In the genomic region with DNA sequence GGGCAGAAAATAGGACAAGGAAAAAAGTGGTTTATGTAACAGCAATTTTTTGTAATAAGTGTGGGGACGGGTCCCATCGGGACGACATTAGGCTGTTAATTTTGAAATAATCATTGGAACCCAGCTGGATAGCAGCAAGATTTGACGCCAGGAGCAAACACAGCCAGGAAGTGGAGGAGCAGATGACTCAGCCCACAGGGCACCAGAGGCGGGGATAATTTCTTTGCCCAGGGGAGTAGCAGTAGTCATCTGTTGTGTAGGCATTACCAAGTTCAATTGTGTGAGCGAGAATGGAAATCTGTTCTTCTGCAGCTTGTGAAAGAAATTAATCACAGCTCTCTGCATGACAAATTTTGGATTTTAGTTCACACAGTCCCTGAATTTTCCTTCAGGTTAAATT, we compare ENCODE assay signal across 10 cellular contexts. TPM values are rescaled to one million over a fixed set of nuclear protein-coding genes. Genes with fewer than 3 reads are reported as not detected.
DNase-seq lines count a peak whose midpoint lies in the region; ATAC-seq, FAIRE-seq and TF ChIP-seq lines count a peak whose summit lies in the region.
"Had no signal": no experiment of that assay in that cellular context is flagged by ENCODE, and none has a peak within 500 bp of the region (broad histone marks: within the 10 kb centered on the region; RNA-seq: fewer than 3 reads in every experiment).

No MANE protein-coding gene starts in this region.

- ATAC-seq in body of pancreas (peak; percentile 79), GM21825 (IDR thresholded peaks at IDR 0.05; ENCODE audit: unreplicated experiment) (no peak)
- ATAC-seq: T-cell had no signal

- FAIRE-seq in small intestine (lab: Jason Lieb, UNC) = no peak

- H3K27ac ChIP-seq in body of pancreas (no peak overlapping the region), small intestine (ENCODE audit: low read depth in 1 of 2, low read length in 1 of 2) (no peak overlapping the region)
- H3K27ac ChIP-seq: 22Rv1 had no signal

- H3K9me3 ChIP-seq in body of pancreas (no peaks in the 10 kb centered on the region), small intestine (ENCODE audit: control insufficient read depth, low read depth) (no peaks in the 10 kb centered on the region)

- H3K4me3 ChIP-seq in body of pancreas (no peak overlapping the region), small intestine (ENCODE audit: low read depth in 1 of 2, low read length in 2 of 2) (no peak overlapping the region)

- peak; percentile 56 to 77 for DNase-seq in NCI-H2081 (lab: John Stamatoyannopoulos, UW)
- DNase-seq in NCI-H2081 treated with DMSO at 0.1 percent for 48 hours (lab: John Stamatoyannopoulos, UW) = no peak
- peak; percentile 65 for DNase-seq in NCI-H146 (lab: John Stamatoyannopoulos, UW)
- DNase-seq in body of pancreas = peak in 3 of 4 donors; percentile 50 to 81 (median 66)
- DNase-seq in inferior parietal cortex (ENCODE audit: extremely low spot score) = peak; percentile 42
- DNase-seq in small intestine = peak; percentile 85
- DNase-seq in HuH-7 (ENCODE audit: low spot score) = no peak

- H3K27me3 ChIP-seq in body of pancreas (no peaks in the 10 kb centered on the region), small intestine (ENCODE audit: control insufficient read depth in 2 of 2, insufficient read depth in 2 of 2, low read length in 2 of 2) (no peaks in the 10 kb centered on the region)

- intact Hi-C loops in body of pancreas (cut with DNase I) = no loop called here

- H3K36me3 ChIP-seq in body of pancreas (replicated peaks in 1 of 2; ENCODE audit: insufficient read depth in 1 of 2, low read depth in 2 of 2) (no peaks in the 10 kb centered on the region), small intestine (ENCODE audit: control insufficient read depth in 2 of 2, insufficient read depth in 2 of 2, low read length in 2 of 2) (no peaks in the 10 kb centered on the region)

- TF ChIP-seq CTCF in body of pancreas (IDR thresholded peaks at IDR 0.05) = no peak

- H3K4me1 ChIP-seq in body of pancreas (peaks cover 4% of the 10 kb centered on the region), small intestine (ENCODE audit: control insufficient read depth in 2 of 2, insufficient read depth in 1 of 2, low read depth in 1 of 2, low read length in 1 of 2) (no peaks in the 10 kb centered on the region)

- no peak for TF ChIP-seq POLR2A in body of pancreas (IDR thresholded peaks at IDR 0.05)

- WGBS in body of pancreas, 2 donors = 36 to 42% methylated on average over 6 of the region's 6 CpGs
- 5 to 17% (median 17%) methylated on average over 6 of the region's 6 CpGs for WGBS in small intestine, 3 donors

RNA-seq across cellular contexts. Expression of gene RIN2, which starts 22.6 kb away (rescaled TPM):
- 10 to 100 TPM; 20.4 to 34.0 TPM for total RNA-seq in body of pancreas
- 10 to 100 TPM; 14.3 to 17.0 (median 17.0) TPM for polyA plus RNA-seq in small intestine

Comparison
In these comparisons a context has a peak if more than half of its experiments do, and no peak if none do; other contexts are left out.
1. DNase-seq: peak in NCI-H2081 (2 of 2), NCI-H146 (single experiment), body of pancreas (3 of 4), inferior parietal cortex (single experiment) and small intestine (single experiment); none in NCI-H2081 treated with DMSO at 0.1 percent for 48 hours (single experiment) and HuH-7 (single experiment).